ENCODE assay signal across 18 cellular contexts in genomic region chr1:200128081-200128480, GRCh38.
DNase-seq lines count a peak whose midpoint lies in the region; ATAC-seq and TF ChIP-seq lines count a peak whose summit lies in the region.
"Had no signal": no experiment of that assay in that cellular context is flagged by ENCODE, and none has a peak within 500 bp of the region (broad histone marks: within the 10 kb centered on the region; RNA-seq: fewer than 3 reads in every experiment).

No MANE protein-coding gene starts in this region.

- no peak overlapping the region for H3K4me3 Mint-ChIP-seq in nephron progenitor cell
- no peak overlapping the region for H3K4me3 Mint-ChIP-seq in naive thymus-derived CD4-positive, alpha-beta T cell
- H3K4me3 Mint-ChIP-seq: CD4-positive, alpha-beta T cell; H9; IgD-negative memory B cell had no signal

- TF ChIP-seq CTCF in nephron progenitor cell (IDR thresholded peaks at IDR 0.05): no peak

- intact Hi-C loops in Right ventricle myocardium inferior (cut with DNase I) (no loop called here), Right ventricle myocardium superior (cut with DNase I) (no loop called here)
- intact Hi-C loops in naive thymus-derived CD4-positive, alpha-beta T cell (cut with micrococcal nuclease): no loop called here

- no peak overlapping the region for H3K4me3 ChIP-seq in naive thymus-derived CD4-positive, alpha-beta T cell (ENCODE audit: low read length)
- H3K4me3 ChIP-seq: A549 had no signal

- H3K27ac Mint-ChIP-seq in nephron progenitor cell: peak overlapping the region; percentile 20
- no peak overlapping the region for H3K27ac Mint-ChIP-seq in naive thymus-derived CD4-positive, alpha-beta T cell
- H3K27ac Mint-ChIP-seq: CD4-positive, alpha-beta T cell; IgD-negative memory B cell had no signal

- H3K27me3 ChIP-seq in naive thymus-derived CD4-positive, alpha-beta T cell (ENCODE audit: control insufficient read depth in 2 of 2, insufficient read depth in 2 of 2, low read length in 2 of 2): no peaks in the 10 kb centered on the region

- no peak for ATAC-seq in Right ventricle myocardium inferior
- ATAC-seq in Right ventricle myocardium superior (ENCODE audit: poor library complexity): no peak
- ATAC-seq in left lobe of liver: peak; percentile 70
- no peak for ATAC-seq in naive thymus-derived CD4-positive, alpha-beta T cell
- ATAC-seq: A549 had no signal

- H3K27ac ChIP-seq in naive thymus-derived CD4-positive, alpha-beta T cell (ENCODE audit: low read depth, low read length): no peak overlapping the region
- H3K27ac ChIP-seq: 22Rv1, A549, C4-2B had no signal

- peaks cover 3% of the 10 kb centered on the region for H3K36me3 Mint-ChIP-seq in nephron progenitor cell (ENCODE audit: low read depth)
- no peaks in the 10 kb centered on the region for H3K36me3 Mint-ChIP-seq in naive thymus-derived CD4-positive, alpha-beta T cell
- H3K36me3 Mint-ChIP-seq: IgD-negative memory B cell had no signal

- H3K4me1 Mint-ChIP-seq in nephron progenitor cell: peaks cover 25% of the 10 kb centered on the region
- peaks cover 0 to 20% (median 14%) of the 10 kb centered on the region in 7 donors for H3K4me1 Mint-ChIP-seq in naive thymus-derived CD4-positive, alpha-beta T cell

- H3K4me1 ChIP-seq in naive thymus-derived CD4-positive, alpha-beta T cell (ENCODE audit: control insufficient read depth in 2 of 2, insufficient read depth in 2 of 2, low read length in 2 of 2): peaks cover 6 to 18% of the 10 kb centered on the region in 2 donors

- CTCF ChIA-PET in naive thymus-derived CD4-positive, alpha-beta T cell (lab: Charles Lee): no interaction called here

- H3K9me3 ChIP-seq in naive thymus-derived CD4-positive, alpha-beta T cell (ENCODE audit: control insufficient read depth in 2 of 3, low read length in 3 of 3): no peaks in the 10 kb centered on the region
- H3K9me3 ChIP-seq: A549 had no signal

- no peaks in the 10 kb centered on the region for H3K36me3 ChIP-seq in naive thymus-derived CD4-positive, alpha-beta T cell (ENCODE audit: control insufficient read depth in 2 of 3, insufficient read depth in 3 of 3, low read length in 3 of 3)

- peak; percentile 35 for DNase-seq in Right ventricle myocardium inferior (ENCODE audit: missing footprints)
- DNase-seq in Right ventricle myocardium superior: no peak
- no peak for DNase-seq in left lobe of liver (ENCODE audit: low spot score)
- DNase-seq in nephron progenitor cell: no peak
- DNase-seq in activated effector memory CD4-positive, alpha-beta T cell treated with Interleukin-2 at 50 U/mL for 16 hours: no peak
- no peak for DNase-seq in COR-L47 (lab: John Stamatoyannopoulos, UW)
- DNase-seq in naive thymus-derived CD4-positive, alpha-beta T cell: no peak
- DNase-seq: AML-193; CD4-positive, alpha-beta T cell; DMS153; DMS79; GDM1; GOT3; H9 had no signal

- no peaks in the 10 kb centered on the region for H3K27me3 Mint-ChIP-seq in nephron progenitor cell (ENCODE audit: low read depth, poor library complexity)
- H3K27me3 Mint-ChIP-seq in naive thymus-derived CD4-positive, alpha-beta T cell: peaks cover 0 to 8% (median 0%) of the 10 kb centered on the region in 5 donors

- H3K9me3 Mint-ChIP-seq in nephron progenitor cell: no peaks in the 10 kb centered on the region
- no peaks in the 10 kb centered on the region for H3K9me3 Mint-ChIP-seq in naive thymus-derived CD4-positive, alpha-beta T cell
- H3K9me3 Mint-ChIP-seq: CD4-positive, alpha-beta T cell; H9; IgD-negative memory B cell had no signal

- POLR2A ChIA-PET in naive thymus-derived CD4-positive, alpha-beta T cell (lab: Charles Lee): no interaction called here
